Comparison of ENCODE assay signal across 2 cellular contexts in the genomic region with DNA sequence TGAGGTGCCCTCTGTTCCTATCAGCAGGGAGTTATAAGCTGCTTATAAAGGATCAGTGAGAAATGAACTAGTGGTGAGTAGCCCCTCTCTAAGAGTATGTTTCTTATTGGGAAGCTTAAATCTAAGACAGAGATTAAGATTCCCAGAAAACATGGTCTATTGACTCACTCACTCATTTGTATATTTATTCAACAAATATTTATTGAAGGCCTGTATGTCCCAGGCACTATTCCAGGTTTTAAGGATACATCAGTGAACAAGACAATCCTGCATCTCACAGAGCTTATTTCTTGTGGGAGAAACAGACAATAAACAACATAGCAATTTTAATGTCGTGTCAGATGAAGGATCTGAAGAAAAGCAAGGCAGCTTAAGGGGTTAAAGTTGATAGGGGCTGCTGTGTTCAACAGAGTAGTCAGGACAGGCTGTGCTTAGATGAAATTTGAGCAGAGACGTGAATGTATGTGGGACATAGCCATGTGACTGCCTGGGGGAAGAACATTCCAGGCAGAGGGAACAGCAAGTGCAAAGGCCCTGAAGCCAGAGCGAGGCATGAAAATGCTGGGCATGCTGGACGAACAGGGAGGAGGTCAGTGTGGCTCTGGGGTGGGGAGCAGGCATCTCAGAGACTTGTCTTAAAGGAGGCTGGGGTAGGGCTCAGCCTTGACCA.
A peak's percentile ranks its signal among the peaks of the same experiment; 100 is the strongest.
TF ChIP-seq lines count a peak whose summit lies in the region.

No MANE protein-coding gene starts in this region.

TF ChIP-seq in HCT116, 20 proteins besides CTCF, POLR2A, EP300 and RAD21 (continued from another document):
- TF ChIP-seq SRF (IDR thresholded peaks at IDR 0.05; ENCODE audit: low read depth) = no peak
- no peak for TF ChIP-seq EZH2 (IDR thresholded peaks at IDR 0.05)
- no peak for TF ChIP-seq TCF7L2 (IDR thresholded peaks at IDR 0.05; ENCODE audit: borderline replicate concordance, extremely low read depth, insufficient read depth, insufficient read length)
- no peak for TF ChIP-seq JUND (IDR thresholded peaks at IDR 0.05)
- TF ChIP-seq ZNF274 (IDR thresholded peaks at IDR 0.05; ENCODE audit: low read depth, low read length) = no peak
- TF ChIP-seq EZH2phosphoT487 (IDR thresholded peaks at IDR 0.05; ENCODE audit: borderline replicate concordance) = no peak
- TF ChIP-seq POLR2AphosphoS5 (IDR thresholded peaks at IDR 0.05; ENCODE audit: low read depth, low read length) = no peak
- no peak for TF ChIP-seq REST (IDR thresholded peaks at IDR 0.05; ENCODE audit: low read depth)

TF ChIP-seq in liver, 16 proteins besides CTCF, POLR2A, EP300 and RAD21 (continued from another document):
- TF ChIP-seq HNF4A (conservative IDR thresholded peaks at IDR 0.05) = peak in 1 of 2 donors; percentile 54
- TF ChIP-seq GABPA (IDR thresholded peaks at IDR 0.05 in 1 of 2, conservative IDR thresholded peaks at IDR 0.05 in 1 of 2) = no peak
- TF ChIP-seq FOXA1 (IDR thresholded peaks at IDR 0.05) = peak; percentile 13
- TF ChIP-seq TAF1 (conservative IDR thresholded peaks at IDR 0.05) = no peak
- peak in 1 of 2 donors; percentile 57 for TF ChIP-seq RXRA (IDR thresholded peaks at IDR 0.05)
- peak in 1 of 2 donors; percentile 10 for TF ChIP-seq JUND (IDR thresholded peaks at IDR 0.05)
- TF ChIP-seq REST (IDR thresholded peaks at IDR 0.05) = peak; percentile 25
- TF ChIP-seq FOXA2 (IDR thresholded peaks at IDR 0.05) = peak; percentile 66
- peak; percentile 46 for TF ChIP-seq YY1 (IDR thresholded peaks at IDR 0.05)
- no peak for TF ChIP-seq ZBTB33 (IDR thresholded peaks at IDR 0.05)
- peak in 1 of 2 donors; percentile 3 for TF ChIP-seq EGR1 (IDR thresholded peaks at IDR 0.05; ENCODE audit: low read depth in 2 of 2)
- no peak for TF ChIP-seq HNF4G (IDR thresholded peaks at IDR 0.05)
- TF ChIP-seq, protein P1, sequence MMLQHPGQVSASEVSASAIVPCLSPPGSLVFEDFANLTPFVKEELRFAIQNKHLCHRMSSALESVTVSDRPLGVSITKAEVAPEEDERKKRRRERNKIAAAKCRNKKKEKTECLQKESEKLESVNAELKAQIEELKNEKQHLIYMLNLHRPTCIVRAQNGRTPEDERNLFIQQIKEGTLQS (IDR thresholded peaks at IDR 0.05) = no peak
- peak; percentile 29 for TF ChIP-seq SP1 (IDR thresholded peaks at IDR 0.05)
